ENCODE assay signal across 1 cellular context in genomic region chr10:133357293-133358151, GRCh38.
TF ChIP-seq lines count a peak whose summit lies in the region.

TSS of gene FUOM (minus strand) at chr10:133358019. CDS start at chr10:133358007, 12 bp downstream.

TF ChIP-seq in K562, 482 proteins besides CTCF, POLR2A, EP300 and RAD21 (continued from another document and continues in another):
- TF ChIP-seq ZNF592 (IDR thresholded peaks at IDR 0.05) = 0 out of 2 replicates have a peak, but pooled peaks have one; percentile 44
- no peak for TF ChIP-seq ZNF398 (CRISPR knock-in tag; IDR thresholded peaks at IDR 0.05)
- no peak for TF ChIP-seq TCF3 (CRISPR knock-in tag; IDR thresholded peaks at IDR 0.05)
- no peak for TF ChIP-seq ZFP36 (IDR thresholded peaks at IDR 0.05; ENCODE audit: low read depth, low read length, partially characterized antibody)
- no peak for TF ChIP-seq ZNF316 (IDR thresholded peaks at IDR 0.05)
- TF ChIP-seq CUX1 (CRISPR knock-in tag; IDR thresholded peaks at IDR 0.05) = no peak
- no peak for TF ChIP-seq HSF4 (CRISPR knock-in tag; IDR thresholded peaks at IDR 0.05; ENCODE audit: borderline replicate concordance)
- TF ChIP-seq VEZF1 (CRISPR knock-in tag; IDR thresholded peaks at IDR 0.05) = peak; percentile 81
- no peak for TF ChIP-seq SIX5 (IDR thresholded peaks at IDR 0.05; ENCODE audit: borderline replicate concordance in 1 of 2, insufficient read depth in 1 of 2, low read depth in 1 of 2, low read length in 2 of 2)
- no peak for TF ChIP-seq ZBTB1 (CRISPR knock-in tag; IDR thresholded peaks at IDR 0.05; ENCODE audit: borderline replicate concordance, low read depth)
- no peak for TF ChIP-seq ZNF695 (CRISPR knock-in tag; IDR thresholded peaks at IDR 0.05)
- peak; percentile 82 for TF ChIP-seq POLR2G (IDR thresholded peaks at IDR 0.05; ENCODE audit: low read depth, low read length)
- no peak for TF ChIP-seq ZNF507 (tag; conservative IDR thresholded peaks at IDR 0.05)
- TF ChIP-seq TCF15 (CRISPR knock-in tag; IDR thresholded peaks at IDR 0.05) = no peak
- TF ChIP-seq NFRKB (IDR thresholded peaks at IDR 0.05; ENCODE audit: low read depth) = no peak
- TF ChIP-seq KDM1A (IDR thresholded peaks at IDR 0.05) = no peak
- TF ChIP-seq CHD4 (IDR thresholded peaks at IDR 0.05; ENCODE audit: insufficient read depth, insufficient replicate concordance, low read depth, low read length, poor library complexity, severe bottlenecking) = no peak
- TF ChIP-seq ZNF77 (CRISPR knock-in tag; IDR thresholded peaks at IDR 0.05) = no peak
- TF ChIP-seq GTF2E2 (tag; IDR thresholded peaks at IDR 0.05) = no peak
- TF ChIP-seq CCAR2 (IDR thresholded peaks at IDR 0.05; ENCODE audit: low read depth, low read length) = no peak
- no peak for TF ChIP-seq CTBP1 (IDR thresholded peaks at IDR 0.05; ENCODE audit: borderline replicate concordance)
- peak; percentile 63; the same call in 1 of the 2 replicates for TF ChIP-seq EP400 (IDR thresholded peaks at IDR 0.05)
- no peak for TF ChIP-seq BRD4 (IDR thresholded peaks at IDR 0.05)
- TF ChIP-seq PHF20 (IDR thresholded peaks at IDR 0.05; ENCODE audit: partially characterized antibody) = peak; percentile 41
- no peak for TF ChIP-seq ZNF3 (CRISPR knock-in tag; IDR thresholded peaks at IDR 0.05)
- no peak for TF ChIP-seq RBM22 (IDR thresholded peaks at IDR 0.05; ENCODE audit: low read depth, low read length, poor library complexity, severe bottlenecking)
- no peak; the same call in 1 of the 2 replicates for TF ChIP-seq THAP12 (CRISPR knock-in tag; IDR thresholded peaks at IDR 0.05)
- no peak for TF ChIP-seq ZNF717 (CRISPR knock-in tag; IDR thresholded peaks at IDR 0.05)
- peak; percentile 81 for TF ChIP-seq GABPB1 (CRISPR knock-in tag; IDR thresholded peaks at IDR 0.05)
- TF ChIP-seq U2AF2 (optimal IDR thresholded peaks at IDR 0.05; ENCODE audit: low read depth, low read length) = no peak
- peak; percentile 62 to 83 for TF ChIP-seq E2F6 (IDR thresholded peaks at IDR 0.05; ENCODE audit: borderline replicate concordance in 1 of 2, extremely low read depth in 1 of 2, insufficient read depth in 1 of 2, insufficient read length in 1 of 2, low read depth in 1 of 2, low read length in 1 of 2, poor library complexity in 1 of 2, severe bottlenecking in 1 of 2)
- no peak for TF ChIP-seq FOXO4 (CRISPR knock-in tag; IDR thresholded peaks at IDR 0.05)
- TF ChIP-seq SMARCE1 (IDR thresholded peaks at IDR 0.05) = no peak
- no peak for TF ChIP-seq THRB (CRISPR knock-in tag; conservative IDR thresholded peaks at IDR 0.05)
- TF ChIP-seq NUFIP1 (IDR thresholded peaks at IDR 0.05; ENCODE audit: partially characterized antibody) = no peak
- TF ChIP-seq ILF3 (IDR thresholded peaks at IDR 0.05; ENCODE audit: borderline replicate concordance) = no peak
- no peak for TF ChIP-seq ZFP91 (CRISPR knock-in tag; IDR thresholded peaks at IDR 0.05)
- TF ChIP-seq MAZ (CRISPR knock-in tag; conservative IDR thresholded peaks at IDR 0.05 in 1 of 2, IDR thresholded peaks at IDR 0.05 in 1 of 2) = peak; percentile 27; a peak in 2 of 4 replicates
- TF ChIP-seq HDAC3 (IDR thresholded peaks at IDR 0.05; ENCODE audit: borderline replicate concordance, partially characterized antibody) = no peak
- no peak for TF ChIP-seq CBFA2T2 (conservative IDR thresholded peaks at IDR 0.05)
- no peak for TF ChIP-seq CREM (IDR thresholded peaks at IDR 0.05; ENCODE audit: low read depth)
- TF ChIP-seq ZNF12 (CRISPR knock-in tag; IDR thresholded peaks at IDR 0.05) = no peak
- no peak for TF ChIP-seq ZKSCAN8 (CRISPR knock-in tag; IDR thresholded peaks at IDR 0.05)
